10 cellular contexts compared by ENCODE assay signal in genomic region chr20:50395258-50395729, GRCh38.
A peak's percentile ranks its signal among the peaks of the same experiment; 100 is the strongest.
DNase-seq lines count a peak whose midpoint lies in the region; TF ChIP-seq lines count a peak whose summit lies in the region.
"Had no signal": no experiment of that assay in that cellular context is flagged by ENCODE, and none has a peak within 500 bp of the region (broad histone marks: within the 10 kb centered on the region; RNA-seq: fewer than 3 reads in every experiment).

No MANE protein-coding gene starts in this region.

- H3K4me1 ChIP-seq in muscle layer of duodenum (ENCODE audit: control insufficient read depth in 1 of 2, insufficient read depth in 2 of 2, low read length in 2 of 2) (peaks cover 0 to 4% of the 10 kb centered on the region in 2 donors), urinary bladder (ENCODE audit: insufficient read depth) (no peaks in the 10 kb centered on the region), BE2C (no peaks in the 10 kb centered on the region)

- peaks cover 10% of the 10 kb centered on the region for H3K27me3 Mint-ChIP-seq in nephron progenitor cell (ENCODE audit: low read depth, poor library complexity)

- H3K4me3 Mint-ChIP-seq in nephron progenitor cell: no peak overlapping the region

- H3K36me3 ChIP-seq in muscle layer of duodenum (ENCODE audit: control insufficient read depth in 1 of 2, insufficient read depth in 2 of 2, low read length in 2 of 2) (no peaks in the 10 kb centered on the region), urinary bladder (ENCODE audit: insufficient read depth) (no peaks in the 10 kb centered on the region), BE2C (no peaks in the 10 kb centered on the region)

- H3K9me3 Mint-ChIP-seq in nephron progenitor cell: no peaks in the 10 kb centered on the region

- H3K36me3 Mint-ChIP-seq in nephron progenitor cell (ENCODE audit: low read depth): no peaks in the 10 kb centered on the region

- 45% methylated on average over 10 of the region's 10 CpGs for WGBS in urinary bladder

- no peaks in the 10 kb centered on the region for H3K9me3 ChIP-seq in muscle layer of duodenum (ENCODE audit: control insufficient read depth in 1 of 2, low read length in 2 of 2)
- no peaks in the 10 kb centered on the region for H3K9me3 ChIP-seq in BE2C

- peaks cover 39% of the 10 kb centered on the region for H3K4me1 Mint-ChIP-seq in nephron progenitor cell

- H3K4me3 ChIP-seq in muscle layer of duodenum (ENCODE audit: low read depth in 1 of 2, low read length in 2 of 2) (no peak overlapping the region), urinary bladder (ENCODE audit: low read depth, low read length) (no peak overlapping the region), BE2C (ENCODE audit: low read depth, low read length) (no peak overlapping the region)

- peak overlapping the region; percentile 80 for H3K27ac ChIP-seq in muscle layer of duodenum (ENCODE audit: low read length)
- H3K27ac ChIP-seq in urinary bladder (ENCODE audit: low read depth): peak overlapping the region; percentile 19

- H3K27me3 ChIP-seq in muscle layer of duodenum (ENCODE audit: low read depth, low read length) (no peaks in the 10 kb centered on the region), BE2C (no peaks in the 10 kb centered on the region)

- TF ChIP-seq CTCF in nephron progenitor cell (IDR thresholded peaks at IDR 0.05) (no peak), BE2C (IDR thresholded peaks at IDR 0.05; ENCODE audit: low read depth, low read length) (no peak)

- H3K27ac Mint-ChIP-seq in nephron progenitor cell: no peak overlapping the region

- peak; percentile 91 for DNase-seq in RPMI7951 (ENCODE audit: low read depth)
- DNase-seq in fibroblast of the conjunctiva (ENCODE audit: low read depth): peak; percentile 4
- no peak for DNase-seq in SIG-M5 treated with dmso at 0.1 percent for 504 hours (lab: John Stamatoyannopoulos, UW; ENCODE audit: unreplicated experiment)
- DNase-seq in nephron progenitor cell: no peak
- no peak for DNase-seq in COLO829 (ENCODE audit: low spot score)
- no peak for DNase-seq in BE2C
- DNase-seq: activated T-cell treated with anti-CD3 and anti-CD28 coated beads, Interleukin-2, amount 50 U/mL, for 48 hours; NCI-H82 had no signal

Comparison
In these comparisons a context has a peak if more than half of its experiments do, and no peak if none do; other contexts are left out.
1. DNase-seq: peak in RPMI7951 (single experiment) and fibroblast of the conjunctiva (single experiment); none in SIG-M5 treated with dmso at 0.1 percent for 504 hours (single experiment), nephron progenitor cell (single experiment), COLO829 (single experiment) and BE2C (single experiment).